ENCODE assay signal across 17 cellular contexts in the genomic region with DNA sequence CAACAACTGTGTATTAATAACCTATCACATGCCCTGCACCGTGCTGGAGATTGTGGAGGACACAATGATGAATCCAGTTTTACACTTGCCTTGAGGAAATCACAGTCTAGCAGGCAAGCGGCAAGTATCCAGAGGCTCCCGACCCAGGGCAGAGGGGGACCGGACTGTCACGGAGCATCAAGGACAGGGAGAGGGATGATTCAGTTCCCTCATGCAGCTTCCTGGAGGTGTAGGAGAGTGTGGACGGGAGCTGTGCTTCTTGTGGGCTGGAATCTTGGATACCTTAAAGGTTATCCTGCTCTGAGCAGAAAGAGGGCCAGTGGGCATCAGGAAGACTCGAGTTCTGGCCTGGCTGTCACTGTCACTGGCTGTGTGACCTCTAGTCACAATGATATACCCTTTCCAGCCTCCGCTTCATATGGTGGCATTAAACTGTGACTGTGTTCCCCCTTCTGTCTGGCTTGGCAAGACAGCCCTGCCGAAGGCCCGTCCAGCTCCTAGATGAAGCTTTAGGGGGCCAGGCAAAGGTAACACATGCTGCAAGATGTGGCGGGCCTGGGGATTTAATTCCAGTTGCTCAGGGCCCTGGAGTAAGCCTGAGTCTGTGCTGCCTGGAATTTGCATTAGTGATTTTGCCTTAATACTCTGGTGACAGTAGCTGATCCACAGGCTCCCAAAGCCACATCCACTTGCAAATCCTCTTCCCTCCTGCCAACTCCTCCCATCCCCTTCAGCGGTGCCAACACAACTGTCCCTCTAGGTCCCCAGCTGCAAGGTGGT.
"Had no signal": no experiment of that assay in that cellular context is flagged by ENCODE, and none has a peak within 500 bp of the region (broad histone marks: within the 10 kb centered on the region; RNA-seq: fewer than 3 reads in every experiment).

No MANE protein-coding gene starts in this region.

- H3K9me3 Mint-ChIP-seq: activated naive CD4-positive, alpha-beta T cell treated with anti-CD3 and anti-CD28 coated beads, Interleukin-2, amount 50 U/mL, for 72 hours; memory B cell; type B pancreatic cell had no signal

- H3K36me3 Mint-ChIP-seq: activated naive CD4-positive, alpha-beta T cell treated with anti-CD3 and anti-CD28 coated beads, Interleukin-2, amount 50 U/mL, for 72 hours; memory B cell; naive B cell; type B pancreatic cell had no signal

- ATAC-seq: activated naive CD4-positive, alpha-beta T cell treated with anti-CD3 and anti-CD28 coated beads, Interleukin-2, amount 50 U/mL, for 72 hours; foreskin keratinocyte; left lung; mucosa of descending colon; stimulated activated naive CD8-positive, alpha-beta T cell treated with anti-CD3 and anti-CD28 coated beads, Interleukin-15, Interleukin-2, amounts not matched to agents 100 U/mL and 50 U/mL, for 24 hours; T-helper 17 cell had no signal

- H3K79me2 ChIP-seq: parathyroid adenoma had no signal

- H3K4me3 Mint-ChIP-seq: memory B cell, T-helper 17 cell, type B pancreatic cell had no signal

- H3K27me3 ChIP-seq: adrenal gland, colonic mucosa, left lung, neutrophil had no signal

- H3K36me3 ChIP-seq: adrenal gland, colonic mucosa, left lung, neutrophil had no signal

- H3K9ac ChIP-seq: parathyroid adenoma had no signal

- H3K4me3 ChIP-seq: adrenal gland, colonic mucosa, left lung, mucosa of descending colon had no signal

- H3K27ac Mint-ChIP-seq: activated naive CD4-positive, alpha-beta T cell treated with anti-CD3 and anti-CD28 coated beads, Interleukin-2, amount 50 U/mL, for 72 hours; memory B cell; T-helper 17 cell; type B pancreatic cell had no signal

- H3K9me3 ChIP-seq: adrenal gland, colonic mucosa, left lung, mucosa of descending colon, neutrophil had no signal

- H3K27ac ChIP-seq: adrenal gland, colonic mucosa, foreskin keratinocyte, left lung, neutrophil, parathyroid adenoma had no signal

- DNase-seq: activated CD4-positive, alpha-beta T cell treated with anti-CD3 and anti-CD28 coated beads, Interleukin-2, amount 50 U/mL, for 4 hours; activated gamma-delta T cell; adrenal gland; central memory CD4-positive, alpha-beta T cell; colonic mucosa; foreskin keratinocyte; glutamatergic neuron; mucosa of descending colon; naive B cell; stimulated activated naive CD8-positive, alpha-beta T cell treated with anti-CD3 and anti-CD28 coated beads, Interleukin-15, Interleukin-2, amounts not matched to agents 100 U/mL and 50 U/mL, for 24 hours; T-helper 17 cell had no signal

- H2AFZ ChIP-seq: parathyroid adenoma had no signal

- H3K4me1 ChIP-seq: adrenal gland, colonic mucosa, foreskin keratinocyte, left lung, parathyroid adenoma had no signal

- H3K4me1 Mint-ChIP-seq: memory B cell, naive B cell had no signal
